Comparison of ENCODE assay signal across 28 cellular contexts in genomic region chr2:56969513-56969912, GRCh38.
"Had no signal": no experiment of that assay in that cellular context is flagged by ENCODE, and none has a peak within 500 bp of the region (broad histone marks: within the 10 kb centered on the region; RNA-seq: fewer than 3 reads in every experiment).

No MANE protein-coding gene starts in this region.

- ATAC-seq: effector memory CD8-positive, alpha-beta T cell; esophagus mucosa; foreskin keratinocyte; gastrocnemius medialis; gastroesophageal sphincter; heart left ventricle; heart right ventricle had no signal

- H3K9me3 ChIP-seq: colonic mucosa, esophagus muscularis mucosa, gastrocnemius medialis, gastroesophageal sphincter had no signal

- H3K4me1 Mint-ChIP-seq: endodermal cell had no signal

- H3K27me3 ChIP-seq: colonic mucosa, dorsolateral prefrontal cortex, esophagus muscularis mucosa, esophagus squamous epithelium, foreskin keratinocyte, gastrocnemius medialis, gastroesophageal sphincter, heart left ventricle, heart right ventricle had no signal

- H3K27ac Mint-ChIP-seq: dendritic cell treated with granulocyte-macrophage colony-stimulating factor and Interleukin-4, amounts not matched to agents 40 ng/mL and 50 ng/mL, for 4 days; effector memory CD8-positive, alpha-beta T cell had no signal

- H3K9me3 Mint-ChIP-seq: endodermal cell had no signal

- H3K27me3 Mint-ChIP-seq: dendritic cell treated with granulocyte-macrophage colony-stimulating factor and Interleukin-4, amounts not matched to agents 40 ng/mL and 50 ng/mL, for 4 days; effector memory CD8-positive, alpha-beta T cell had no signal

- H3K4me3 ChIP-seq: colonic mucosa, coronary artery, dorsolateral prefrontal cortex, esophagus muscularis mucosa, esophagus squamous epithelium, gastrocnemius medialis, gastroesophageal sphincter, heart left ventricle, heart right ventricle had no signal

- H3K27ac ChIP-seq: colonic mucosa, coronary artery, dorsolateral prefrontal cortex, epithelial cell of prostate, esophagus muscularis mucosa, esophagus squamous epithelium, foreskin keratinocyte, gastrocnemius medialis, gastroesophageal sphincter, heart left ventricle, heart right ventricle had no signal

- H3K4me3 Mint-ChIP-seq: dendritic cell treated with granulocyte-macrophage colony-stimulating factor and Interleukin-4, amounts not matched to agents 40 ng/mL and 50 ng/mL, for 4 days; effector memory CD8-positive, alpha-beta T cell; endodermal cell had no signal

- DNase-seq: colonic mucosa; dermis blood vessel endothelial cell; dorsolateral prefrontal cortex; effector CD4-positive, alpha-beta T cell; effector CD8-positive, alpha-beta T cell; effector memory CD4-positive, alpha-beta T cell; effector memory CD8-positive, alpha-beta T cell; endodermal cell; erythroblast; esophagus squamous epithelium; foreskin fibroblast; foreskin keratinocyte; foreskin melanocyte; gastrocnemius medialis; glutamatergic neuron; head of caudate nucleus; heart left ventricle; heart right ventricle had no signal

- FAIRE-seq: colon, endometrium, endothelial cell of umbilical vein, frontal cortex had no signal

- H3K4me1 ChIP-seq: colonic mucosa, esophagus muscularis mucosa, esophagus squamous epithelium, foreskin keratinocyte, gastrocnemius medialis, gastroesophageal sphincter, heart left ventricle, heart right ventricle had no signal

- H3K36me3 ChIP-seq: colonic mucosa, esophagus muscularis mucosa, esophagus squamous epithelium, gastrocnemius medialis, gastroesophageal sphincter, heart left ventricle, heart right ventricle had no signal
